ENCODE assay signal across 1 cellular context in the genomic region with DNA sequence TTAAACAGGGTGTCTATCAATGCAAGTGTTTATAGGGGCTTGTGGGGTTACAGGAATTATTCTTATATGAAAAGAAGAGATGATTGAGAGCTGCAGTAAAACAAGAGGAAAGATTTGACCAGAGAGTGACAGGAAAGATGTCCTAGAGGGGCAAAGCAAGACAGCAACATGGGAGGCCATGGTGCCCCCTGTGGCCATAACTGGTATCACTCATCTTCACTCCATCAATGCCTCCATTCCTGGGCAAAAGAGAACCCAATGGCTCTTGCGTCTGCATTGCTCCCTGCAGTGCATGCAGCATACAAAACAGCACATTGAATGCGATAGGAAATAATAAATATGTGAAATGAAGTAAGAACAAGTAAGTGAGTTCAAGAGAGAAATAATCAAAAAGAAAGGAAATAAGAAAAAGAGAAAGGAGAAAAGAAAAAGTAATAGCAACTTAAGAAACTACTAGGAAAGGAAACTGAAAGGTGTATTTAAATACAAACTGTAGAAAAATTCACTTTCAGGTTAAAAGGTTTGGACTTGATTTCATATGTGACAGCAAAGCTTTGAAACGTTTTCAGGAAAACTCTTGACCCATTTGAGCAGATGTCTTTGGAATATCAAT.
TF ChIP-seq lines count a peak whose summit lies in the region.

No MANE protein-coding gene starts in this region.

TF ChIP-seq in GM12878, 131 proteins besides CTCF, POLR2A, EP300 and RAD21 (continued from another document):
- TF ChIP-seq, protein P1, sequence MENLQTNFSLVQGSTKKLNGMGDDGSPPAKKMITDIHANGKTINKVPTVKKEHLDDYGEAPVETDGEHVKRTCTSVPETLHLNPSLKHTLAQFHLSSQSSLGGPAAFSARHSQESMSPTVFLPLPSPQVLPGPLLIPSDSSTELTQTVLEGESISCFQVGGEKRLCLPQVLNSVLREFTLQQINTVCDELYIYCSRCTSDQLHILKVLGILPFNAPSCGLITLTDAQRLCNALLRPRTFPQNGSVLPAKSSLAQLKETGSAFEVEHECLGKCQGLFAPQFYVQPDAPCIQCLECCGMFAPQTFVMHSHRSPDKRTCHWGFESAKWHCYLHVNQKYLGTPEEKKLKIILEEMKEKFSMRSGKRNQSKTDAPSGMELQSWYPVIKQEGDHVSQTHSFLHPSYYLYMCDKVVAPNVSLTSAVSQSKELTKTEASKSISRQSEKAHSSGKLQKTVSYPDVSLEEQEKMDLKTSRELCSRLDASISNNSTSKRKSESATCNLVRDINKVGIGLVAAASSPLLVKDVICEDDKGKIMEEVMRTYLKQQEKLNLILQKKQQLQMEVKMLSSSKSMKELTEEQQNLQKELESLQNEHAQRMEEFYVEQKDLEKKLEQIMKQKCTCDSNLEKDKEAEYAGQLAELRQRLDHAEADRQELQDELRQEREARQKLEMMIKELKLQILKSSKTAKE (IDR thresholded peaks at IDR 0.05; ENCODE audit: low read depth, poor library complexity, severe bottlenecking), result no peak
- TF ChIP-seq YY1 (IDR thresholded peaks at IDR 0.05; ENCODE audit: low read depth, low read length) (peak; percentile 20; the same call in 1 of the 2 replicates), WRNIP1 (IDR thresholded peaks at IDR 0.05; ENCODE audit: borderline replicate concordance, low read depth, low read length) (no peak)
